Comparison of ENCODE assay signal across 28 cellular contexts in genomic region chr20:53792946-53793536, GRCh38.
A peak's percentile ranks its signal among the peaks of the same experiment; 100 is the strongest.
DNase-seq lines count a peak whose midpoint lies in the region; ATAC-seq, FAIRE-seq and TF ChIP-seq lines count a peak whose summit lies in the region.
"Had no signal": no experiment of that assay in that cellular context is flagged by ENCODE, and none has a peak within 500 bp of the region (broad histone marks: within the 10 kb centered on the region; RNA-seq: fewer than 3 reads in every experiment).

No MANE protein-coding gene starts in this region.

- no TSS peak for BruUV-seq in HepG2 (replicated peaks; lab: Mats Ljungman, UMichigan)

- H3K4me3 ChIP-seq in HepG2 (replicated peaks in 1 of 3; ENCODE audit: insufficient read depth in 1 of 3, low read depth in 2 of 3, low read length in 3 of 3) (no peak overlapping the region), right lobe of liver (no peak overlapping the region), breast epithelium (no peak overlapping the region), MM.1S (ENCODE audit: low read length) (no peak overlapping the region)
- H3K4me3 ChIP-seq: BLaER1, GM23338, ovary, vagina had no signal

- H3K36me3 Mint-ChIP-seq in neural crest cell (ENCODE audit: low read depth) (no peaks in the 10 kb centered on the region), type B pancreatic cell (no peaks in the 10 kb centered on the region)
- H3K36me3 Mint-ChIP-seq: memory B cell had no signal

- H3K79me2 ChIP-seq in HepG2 (ENCODE audit: insufficient read depth, low read length) (no peaks in the 10 kb centered on the region), MM.1S (ENCODE audit: low read length) (no peaks in the 10 kb centered on the region)

- H3K4me2 ChIP-seq in HepG2 (ENCODE audit: low read depth, low read length) (no peak overlapping the region), MM.1S (ENCODE audit: low read depth, low read length) (no peak overlapping the region)
- H3K4me2 ChIP-seq: BLaER1, GM23338 had no signal

- H3K9me2 ChIP-seq in MM.1S (replicated peaks; ENCODE audit: insufficient read depth, low read length), result no peaks in the 10 kb centered on the region

- H3K4me1 Mint-ChIP-seq in neural crest cell (peaks cover 14% of the 10 kb centered on the region), type B pancreatic cell (ENCODE audit: unreplicated experiment) (peaks cover 32% of the 10 kb centered on the region)

- TF ChIP-seq CTCF in HepG2 (CRISPR knock-in tag; IDR thresholded peaks at IDR 0.05) (no peak), right lobe of liver (IDR thresholded peaks at IDR 0.05) (no peak), breast epithelium (IDR thresholded peaks at IDR 0.05) (no peak), neural crest cell (conservative IDR thresholded peaks at IDR 0.05) (no peak), type B pancreatic cell (conservative IDR thresholded peaks at IDR 0.05) (no peak), MM.1S (IDR thresholded peaks at IDR 0.05; ENCODE audit: low read length) (no peak)

- no peak for TF ChIP-seq RAD21 in HepG2 (CRISPR knock-in tag; IDR thresholded peaks at IDR 0.05)

- no peaks in the 10 kb centered on the region for H3K27me3 ChIP-seq in HepG2 (ENCODE audit: control insufficient read depth in 1 of 2, insufficient read depth in 2 of 2, low read length in 2 of 2)
- no peaks in the 10 kb centered on the region for H3K27me3 ChIP-seq in right lobe of liver
- H3K27me3 ChIP-seq in breast epithelium, result no peaks in the 10 kb centered on the region
- no peaks in the 10 kb centered on the region for H3K27me3 ChIP-seq in MM.1S (replicated peaks; ENCODE audit: insufficient read depth, low read length)
- H3K27me3 ChIP-seq: BLaER1, brain microvascular endothelial cell, ovary, vagina had no signal

- TF ChIP-seq EP300 in HepG2 (IDR thresholded peaks at IDR 0.05; ENCODE audit: low read depth in 2 of 2, low read length in 2 of 2) (no peak), HepG2 (CRISPR knock-in tag; IDR thresholded peaks at IDR 0.05; ENCODE audit: borderline replicate concordance) (no peak)

- H3F3A ChIP-seq in MM.1S (ENCODE audit: insufficient read depth, low read length), result no peaks in the 10 kb centered on the region

- ATAC-seq in HepG2 (no peak), right lobe of liver (no peak)
- ATAC-seq: effector memory CD8-positive, alpha-beta T cell; GM23338; right cardiac atrium had no signal

- CTCF ChIA-PET in HepG2 (lab: Yijun Ruan, JAX; ENCODE audit: low intra/inter-chr PET ratio, low total read pairs), result no interaction called here

- in situ Hi-C loops in HepG2 (cut with HindIII; ENCODE audit: extremely low pct_ligation_motif_present, low pct_unique_long_range_greater_than_20kb), result no loop called here

- H3K27me3 Mint-ChIP-seq in neural crest cell (ENCODE audit: low read depth) (no peaks in the 10 kb centered on the region), type B pancreatic cell (no peaks in the 10 kb centered on the region)
- H3K27me3 Mint-ChIP-seq: effector memory CD8-positive, alpha-beta T cell; memory B cell had no signal

- 92% methylated on average over 5 of the region's 5 CpGs for whole genome bisulfite sequencing in HepG2 (ENCODE audit: low lambda C conversion rate)
- WGBS in right lobe of liver (ENCODE audit: insufficient coverage, low coverage, low lambda C conversion rate, missing lambda C conversion rate), result 78% methylated on average over 5 of the region's 5 CpGs

- POLR2A ChIA-PET in HepG2 (lab: Yijun Ruan, JAX), result interaction anchor here (0.6 to 2.4 kb wide), 3 partner anchors 8 to 245 kb away, joined by 3 to 13 read pairs (median 9); no protein-coding TSS in a partner anchor

- H3K27ac Mint-ChIP-seq in neural crest cell (ENCODE audit: unreplicated experiment), result peak overlapping the region; percentile 81
- peak overlapping the region; percentile 54 for H3K27ac Mint-ChIP-seq in type B pancreatic cell
- H3K27ac Mint-ChIP-seq: effector memory CD8-positive, alpha-beta T cell; GM23338; memory B cell had no signal

- H3K4me3 Mint-ChIP-seq in neural crest cell (no peak overlapping the region), type B pancreatic cell (peak overlapping the region; percentile 18)
- H3K4me3 Mint-ChIP-seq: effector memory CD8-positive, alpha-beta T cell; GM23338; memory B cell had no signal

- H2AFZ ChIP-seq in HepG2 (ENCODE audit: low read length), result no peak overlapping the region
- H2AFZ ChIP-seq in MM.1S (ENCODE audit: low read length), result no peak overlapping the region

- intact Hi-C loops in HepG2 (cut with micrococcal nuclease; ENCODE audit: unreplicated experiment) (no loop called here), right lobe of liver (cut with DNase I) (no loop called here), breast epithelium (cut with DNase I; ENCODE audit: low total_unique reads) (no loop called here)

- H3K27ac ChIP-seq in HepG2 (ENCODE audit: extremely low read length, insufficient read depth, low read length) (no peak overlapping the region), right lobe of liver (no peak overlapping the region), breast epithelium (peak overlapping the region; percentile 20 to 55), MM.1S (ENCODE audit: low read length) (no peak overlapping the region)
- H3K27ac ChIP-seq: BLaER1, brain microvascular endothelial cell, ovary, vagina had no signal

- DNase-seq in HepG2 (ENCODE audit: low spot score) (no peak), right lobe of liver (no peak), breast epithelium (ENCODE audit: low spot score in 2 of 2) (no peak), neural crest cell (ENCODE audit: low read depth, low spot score) (no peak), type B pancreatic cell (ENCODE audit: extremely low spot score, unreplicated experiment) (no peak), NCI-H510A treated with DMSO at 0.1 percent for 48 hours (lab: John Stamatoyannopoulos, UW) (no peak), MM.1S (no peak), GM03348 (ENCODE audit: low spot score) (no peak)
- DNase-seq: activated CD4-positive, alpha-beta T cell treated with anti-CD3 and anti-CD28 coated beads for 48 hours; activated effector memory CD4-positive, alpha-beta T cell treated with anti-CD3 and anti-CD28 coated beads, Interleukin-2, amount 50 U/mL, for 16 hours; brain microvascular endothelial cell; effector memory CD8-positive, alpha-beta T cell; EL; KBM-7; MV-4-11; NCI-H187; NCI-H2227 treated with DMSO at 0.1 percent for 48 hours; NCI-H748 treated with DMSO at 0.1 percent for 48 hours; OCI-M1; ovary; right cardiac atrium; stimulated activated CD4-positive, alpha-beta T cell treated with anti-CD3 and anti-CD28 coated beads, Interleukin-15, amount 100 ng/mL, for 24 hours; T-helper 1 cell had no signal

- H3K36me3 ChIP-seq in HepG2 (replicated peaks in 1 of 2; ENCODE audit: control insufficient read depth in 1 of 2, insufficient read depth in 2 of 2, low read length in 2 of 2), result no peaks in the 10 kb centered on the region
- H3K36me3 ChIP-seq in right lobe of liver, result no peaks in the 10 kb centered on the region
- no peaks in the 10 kb centered on the region for H3K36me3 ChIP-seq in breast epithelium
- no peaks in the 10 kb centered on the region for H3K36me3 ChIP-seq in MM.1S (replicated peaks; ENCODE audit: insufficient read depth, low read length)
- H3K36me3 ChIP-seq: BLaER1, brain microvascular endothelial cell, ovary, vagina had no signal

- TF ChIP-seq POLR2A in HepG2 (IDR thresholded peaks at IDR 0.05; ENCODE audit: insufficient read depth in 1 of 2, low read depth in 2 of 2, low read length in 2 of 2) (no peak), right lobe of liver (IDR thresholded peaks at IDR 0.05) (no peak), breast epithelium (IDR thresholded peaks at IDR 0.05) (no peak)

- no peaks in the 10 kb centered on the region for H4K20me1 ChIP-seq in HepG2 (ENCODE audit: insufficient read depth, low read length)
- H4K20me1 ChIP-seq in MM.1S (ENCODE audit: insufficient read depth, low read length), result no peaks in the 10 kb centered on the region
- H4K20me1 ChIP-seq: BLaER1 had no signal

- H3K9ac ChIP-seq in HepG2 (ENCODE audit: insufficient read depth, low read depth, low read length) (no peak overlapping the region), MM.1S (ENCODE audit: low read length) (no peak overlapping the region)
- H3K9ac ChIP-seq: BLaER1 had no signal

- H3K9me3 ChIP-seq in HepG2 (ENCODE audit: low read length) (no peaks in the 10 kb centered on the region), right lobe of liver (no peaks in the 10 kb centered on the region), breast epithelium (no peaks in the 10 kb centered on the region), MM.1S (replicated peaks; ENCODE audit: insufficient read depth, low read length) (no peaks in the 10 kb centered on the region)
- H3K9me3 ChIP-seq: BLaER1, ovary, vagina had no signal

- peaks cover 35% of the 10 kb centered on the region for H3K4me1 ChIP-seq in HepG2 (ENCODE audit: insufficient read depth, low read length)
- H3K4me1 ChIP-seq in right lobe of liver, result no peaks in the 10 kb centered on the region
- peaks cover 0 to 7% of the 10 kb centered on the region in 2 donors for H3K4me1 ChIP-seq in breast epithelium
- no peaks in the 10 kb centered on the region for H3K4me1 ChIP-seq in MM.1S (ENCODE audit: low read length)
- H3K4me1 ChIP-seq: BLaER1, vagina had no signal

- no peaks in the 10 kb centered on the region for H3K9me3 Mint-ChIP-seq in neural crest cell
- peaks cover 10% of the 10 kb centered on the region for H3K9me3 Mint-ChIP-seq in type B pancreatic cell
- H3K9me3 Mint-ChIP-seq: effector memory CD8-positive, alpha-beta T cell; GM23338 had no signal

- FAIRE-seq in HepG2 (lab: Jason Lieb, UNC), result no peak
- FAIRE-seq: colon had no signal

TF ChIP-seq in HepG2, 621 proteins besides CTCF, POLR2A, EP300 and RAD21:
- TF ChIP-seq CCDC6 (CRISPR knock-in tag; IDR thresholded peaks at IDR 0.05) (no peak), ZNF12 (CRISPR knock-in tag; IDR thresholded peaks at IDR 0.05) (peak; percentile 90), MBNL3 (CRISPR knock-in tag; conservative IDR thresholded peaks at IDR 0.05) (no peak), GABPA (IDR thresholded peaks at IDR 0.05; ENCODE audit: low read depth, low read length) (no peak), GABPA (CRISPR knock-in tag; IDR thresholded peaks at IDR 0.05; ENCODE audit: low read depth) (0 out of 2 replicates have a peak, but pooled peaks have one; percentile 18), RBAK (CRISPR knock-in tag; IDR thresholded peaks at IDR 0.05) (peak; percentile 88), CBFB (CRISPR knock-in tag; IDR thresholded peaks at IDR 0.05) (0 out of 2 replicates have a peak, but pooled peaks have one; percentile 14)
TF ChIP-seq in HepG2: peak in this region for 4.

Comparison
In these comparisons a context has a peak if more than half of its experiments do, and no peak if none do; other contexts are left out.
1. H3K27ac ChIP-seq: peak in breast epithelium (2 of 2); none in HepG2 (single experiment), right lobe of liver (0 of 3) and MM.1S (single experiment).